ENCODE assay signal across 6 cellular contexts in genomic region chr5:176591667-176592066, GRCh38. TPM values are rescaled to one million over a fixed set of nuclear protein-coding genes. Genes with fewer than 3 reads are reported as not detected.
A peak's percentile ranks its signal among the peaks of the same experiment; 100 is the strongest.
DNase-seq lines count a peak whose midpoint lies in the region; ATAC-seq, FAIRE-seq and TF ChIP-seq lines count a peak whose summit lies in the region.
"Not testable (repeated sequence)": the region's sequence is repeated elsewhere in the genome, so short reads cannot be mapped to it uniquely, and the experiment has no call there.
"Had no signal": no experiment of that assay in that cellular context is flagged by ENCODE, and none has a peak within 500 bp of the region (broad histone marks: within the 10 kb centered on the region; RNA-seq: fewer than 3 reads in every experiment).

No MANE protein-coding gene starts in this region.

- not testable (repeated sequence) for DNase-seq in K562 (ENCODE audit: extremely low read depth in 1 of 4, low spot score in 3 of 4); kidney

- not testable (repeated sequence) for H3K4me1 ChIP-seq in HEK293 (ENCODE audit: control insufficient read depth, insufficient read depth, low read length); kidney (ENCODE audit: control insufficient read depth in 1 of 2, insufficient read depth in 1 of 2, low read depth in 1 of 2, low read length in 2 of 2)
- H3K4me1 ChIP-seq in K562 (replicated peaks in 1 of 2; ENCODE audit: control insufficient read depth in 2 of 2, insufficient read depth in 2 of 2, low read length in 2 of 2), result peaks cover 0 to 15% of the 10 kb centered on the region in 2 experiments; a peak in 1 of 5 replicates

- not testable (repeated sequence) for H3K4me2 ChIP-seq in K562 (ENCODE audit: insufficient read depth, low read length)

- CTCF ChIA-PET in HEK293 (lab: Yijun Ruan, JAX); K562 (lab: Yijun Ruan, JAX; ENCODE audit: low intra/inter-chr PET ratio): not testable (repeated sequence)

- not testable (repeated sequence) for TF ChIP-seq RAD21 in K562 (CRISPR knock-in tag; conservative IDR thresholded peaks at IDR 0.05 in 1 of 2, IDR thresholded peaks at IDR 0.05 in 1 of 2)

- peaks cover 6 to 27% of the 10 kb centered on the region in 2 experiments; a peak in 4 of 5 replicates for H3K27me3 ChIP-seq in K562 (ENCODE audit: control insufficient read depth in 2 of 2, insufficient read depth in 2 of 2, low read length in 2 of 2)

- not testable (repeated sequence) for H3K9me1 ChIP-seq in K562 (ENCODE audit: control insufficient read depth, insufficient read depth, low read length)

- H2AFZ ChIP-seq in K562 (ENCODE audit: low read depth, low read length), result not testable (repeated sequence)

- in situ Hi-C loops in K562 (cut with MboI), result loop anchor here (25.0 kb wide), 1 partner anchor 854 kb away; no protein-coding TSS in a partner anchor

- H4K20me1 ChIP-seq in K562 (replicated peaks; ENCODE audit: control insufficient read depth, insufficient read depth, low read length), result not testable (repeated sequence)

- peak; percentile 29 for FAIRE-seq in K562 (lab: Jason Lieb, UNC)
- FAIRE-seq in kidney (lab: Jason Lieb, UNC), result peak; percentile 84

- not testable (repeated sequence) for H3K36me3 ChIP-seq in HEK293 (ENCODE audit: control insufficient read depth in 2 of 2, insufficient read depth in 1 of 2, low read length in 2 of 2); K562 (ENCODE audit: control insufficient read depth, insufficient read depth, low read length); kidney (ENCODE audit: control insufficient read depth in 1 of 2, insufficient read depth in 2 of 2, low read length in 2 of 2)

- not testable (repeated sequence) for H3K79me2 ChIP-seq in K562 (ENCODE audit: control insufficient read depth, insufficient read depth, low read length)

- WGBS in K562 (ENCODE audit: insufficient coverage, low coverage, missing lambda C conversion rate), result 6% methylated on average over 2 of the region's 2 CpGs

- H3K9ac ChIP-seq in K562 (ENCODE audit: insufficient read depth in 1 of 2, low read depth in 2 of 2, low read length in 2 of 2); kidney (ENCODE audit: low read length in 2 of 2): not testable (repeated sequence)

- intact Hi-C loops in K562 (cut with micrococcal nuclease); kidney (cut with DNase I): not testable (repeated sequence)

- H3K9me3 ChIP-seq in HEK293 (ENCODE audit: control insufficient read depth, insufficient read depth, low read depth, low read length); K562 (replicated peaks; ENCODE audit: control insufficient read depth, insufficient read depth, low read depth, low read length); kidney (ENCODE audit: control insufficient read depth in 1 of 2, low read length in 2 of 2): not testable (repeated sequence)

- TF ChIP-seq POLR2A in K562 (conservative IDR thresholded peaks at IDR 0.05), result not testable (repeated sequence)

- BruUV-seq in K562 (replicated peaks; lab: Mats Ljungman, UMichigan), result not testable (repeated sequence)

- POLR2A ChIA-PET in HEK293 (lab: Yijun Ruan, JAX); K562 (lab: Yijun Ruan, JAX): not testable (repeated sequence)

- TF ChIP-seq EP300 in K562 (IDR thresholded peaks at IDR 0.05; ENCODE audit: low read length), result not testable (repeated sequence)

- TF ChIP-seq CTCF in HEK293 (tag by site-specific recombination; IDR thresholded peaks at IDR 0.05); K562 (IDR thresholded peaks at IDR 0.05 in 2 of 3, conservative IDR thresholded peaks at IDR 0.05 in 1 of 3; ENCODE audit: insufficient read depth in 2 of 3, low read depth in 1 of 3, low read length in 3 of 3); kidney (IDR thresholded peaks at IDR 0.05; ENCODE audit: borderline replicate concordance, extremely low read depth, insufficient read depth): not testable (repeated sequence)

- not testable (repeated sequence) for H3K4me3 ChIP-seq in HEK293 (ENCODE audit: low read depth, low read length); K562; kidney (ENCODE audit: low read length in 2 of 2)

- H3K27ac ChIP-seq in HEK293 (ENCODE audit: extremely low read depth, low read depth, low read length); K562 (ENCODE audit: extremely low read depth, low read depth, low read length); kidney (ENCODE audit: low read depth in 2 of 2, low read length in 2 of 2): not testable (repeated sequence)

- not testable (repeated sequence) for ATAC-seq in K562

RNA-seq across cellular contexts. Expression of gene GPRIN1, which starts 18.3 kb away (rescaled TPM):
- 4.6 and 13.9 TPM in 2 replicates for total RNA-seq in K562 (2011; cell fraction: chromatin; rRNA removed; ENCODE audit: low replicate concordance)
- total RNA-seq in K562 (2011; cell fraction: nucleolus; rRNA removed), result 5.5 and 8.2 TPM in 2 replicates
- total RNA-seq in K562 (2011; cell fraction: nucleoplasm; rRNA removed), result 3.7 and 4.8 TPM in 2 replicates
- total RNA-seq in K562 (2014; rRNA removed), result 8.8 and 10.4 TPM in 2 replicates
- total RNA-seq in K562 (2014; rRNA removed; fragmentation: Illumina TruSeq; extraction: Trizol), result 3.9 and 4.6 TPM in 2 replicates
- total RNA-seq in K562 (2015; rRNA removed; fragmentation: Illumina TruSeq; extraction: Trizol), result 4.4 and 4.7 TPM in 2 replicates
- total RNA-seq in K562 (2021), result 10.7 and 11.6 TPM in 2 replicates
- polyA plus RNA-seq in K562 (2011; rRNA removed), result 3.3 and 4.0 TPM in 2 replicates
- polyA plus RNA-seq in K562 (2011; cell fraction: cytosol; rRNA removed), result 1.5 and 6.8 TPM in 2 replicates
- 1.5 and 3.7 TPM in 2 replicates for polyA plus RNA-seq in K562 (2011; cell fraction: nucleus; rRNA removed)
- 3.5 and 4.6 TPM in 2 replicates for polyA plus RNA-seq in K562 (2012)
- polyA plus RNA-seq in K562 (2014; fragmentation: Illumina TruSeq; extraction: Trizol), result 4.8 and 6.3 TPM in 2 replicates
- under 1 TPM; 0.15 to 0.22 TPM for polyA plus RNA-seq in K562 (2014; fragmentation: Nextera tagmentation; extraction: Ambion mirVana)
- polyA plus RNA-seq in K562 (2014; rRNA removed), result 5.1 and 5.8 TPM in 2 replicates
- 3.8 and 5.3 TPM in 2 replicates for polyA minus RNA-seq in K562 (2011; rRNA and poly(A)+ RNA removed)
- 6.5 and 7.2 TPM in 2 replicates for polyA minus RNA-seq in K562 (2011; cell fraction: cytosol; rRNA and poly(A)+ RNA removed)
- polyA minus RNA-seq in K562 (2011; cell fraction: nucleus; rRNA and poly(A)+ RNA removed), result 2.0 and 2.7 TPM in 2 replicates
- total RNA-seq in kidney, result 1.3 TPM
- 0.45 TPM for polyA plus RNA-seq in kidney (ENCODE audit: insufficient read depth, low read depth, low replicate concordance)

RNA-seq across cellular contexts. Expression of gene SNCB, which starts 38.7 kb away (rescaled TPM):
- total RNA-seq in K562 (2011; cell fraction: chromatin; rRNA removed; ENCODE audit: low replicate concordance), result not detected in 2 replicates
- not detected in 2 replicates for total RNA-seq in K562 (2011; cell fraction: nucleolus; rRNA removed)
- total RNA-seq in K562 (2011; cell fraction: nucleoplasm; rRNA removed), result not detected in 2 replicates
- total RNA-seq in K562 (2014; rRNA removed), result 0.29 TPM in 1 of 2 replicates, not detected in the other
- total RNA-seq in K562 (2014; rRNA removed; fragmentation: Illumina TruSeq; extraction: Trizol), result not detected in 2 replicates
- total RNA-seq in K562 (2015; rRNA removed; fragmentation: Illumina TruSeq; extraction: Trizol), result not detected in 2 replicates
- total RNA-seq in K562 (2021), result not detected in 2 replicates
- 0.11 TPM in 1 of 2 replicates, not detected in the other for polyA plus RNA-seq in K562 (2011; rRNA removed)
- polyA plus RNA-seq in K562 (2011; cell fraction: cytosol; rRNA removed), result 0.13 TPM in 1 of 2 replicates, not detected in the other
- polyA plus RNA-seq in K562 (2011; cell fraction: nucleus; rRNA removed), result 0.11 TPM in 2 replicates
- not detected in 2 replicates for polyA plus RNA-seq in K562 (2012)
- polyA plus RNA-seq in K562 (2014; fragmentation: Illumina TruSeq; extraction: Trizol), result not detected in 2 replicates
- polyA plus RNA-seq in K562 (2014; fragmentation: Nextera tagmentation; extraction: Ambion mirVana), result not detected
- not detected in 2 replicates for polyA plus RNA-seq in K562 (2014; rRNA removed)
- polyA minus RNA-seq in K562 (2011; rRNA and poly(A)+ RNA removed), result not detected in 2 replicates
- not detected in 2 replicates for polyA minus RNA-seq in K562 (2011; cell fraction: cytosol; rRNA and poly(A)+ RNA removed)
- not detected in 2 replicates for polyA minus RNA-seq in K562 (2011; cell fraction: nucleus; rRNA and poly(A)+ RNA removed)
- total RNA-seq in kidney, result not detected
- polyA plus RNA-seq in kidney (ENCODE audit: insufficient read depth, low read depth, low replicate concordance), result not detected
- total RNA-seq: A673, Peyer's patch, SJCRH30 had no signal

RNA-seq across cellular contexts. Expression of gene EIF4E1B, which starts 38.8 kb away (rescaled TPM):
- total RNA-seq in K562 (2011; cell fraction: chromatin; rRNA removed; ENCODE audit: low replicate concordance), result not detected in 2 replicates
- not detected in 2 replicates for total RNA-seq in K562 (2011; cell fraction: nucleolus; rRNA removed)
- not detected in 2 replicates for total RNA-seq in K562 (2011; cell fraction: nucleoplasm; rRNA removed)
- not detected in 2 replicates for total RNA-seq in K562 (2014; rRNA removed)
- total RNA-seq in K562 (2014; rRNA removed; fragmentation: Illumina TruSeq; extraction: Trizol), result not detected in 2 replicates
- total RNA-seq in K562 (2015; rRNA removed; fragmentation: Illumina TruSeq; extraction: Trizol), result not detected in 2 replicates
- total RNA-seq in K562 (2021), result not detected in 2 replicates
- polyA plus RNA-seq in K562 (2011; rRNA removed), result 0.04 TPM in 1 of 2 replicates, not detected in the other
- not detected in 2 replicates for polyA plus RNA-seq in K562 (2011; cell fraction: cytosol; rRNA removed)
- polyA plus RNA-seq in K562 (2011; cell fraction: nucleus; rRNA removed), result 0.20 TPM in 1 of 2 replicates, not detected in the other
- polyA plus RNA-seq in K562 (2012), result not detected in 2 replicates
- not detected in 2 replicates for polyA plus RNA-seq in K562 (2014; fragmentation: Illumina TruSeq; extraction: Trizol)
- not detected for polyA plus RNA-seq in K562 (2014; fragmentation: Nextera tagmentation; extraction: Ambion mirVana)
- polyA plus RNA-seq in K562 (2014; rRNA removed), result not detected in 2 replicates
- polyA minus RNA-seq in K562 (2011; rRNA and poly(A)+ RNA removed), result not detected in 2 replicates
- not detected in 2 replicates for polyA minus RNA-seq in K562 (2011; cell fraction: cytosol; rRNA and poly(A)+ RNA removed)
- polyA minus RNA-seq in K562 (2011; cell fraction: nucleus; rRNA and poly(A)+ RNA removed), result not detected in 2 replicates
- total RNA-seq in kidney, result not detected
- not detected for polyA plus RNA-seq in kidney (ENCODE audit: insufficient read depth, low read depth, low replicate concordance)
- total RNA-seq: A673, Peyer's patch, SJCRH30 had no signal

RNA-seq across cellular contexts. Expression of gene CDHR2, which starts 42.5 kb away (rescaled TPM):
- 1.0 TPM in 1 of 2 replicates, not detected in the other for total RNA-seq in K562 (2011; cell fraction: chromatin; rRNA removed; ENCODE audit: low replicate concordance)
- 0.13 and 0.17 TPM in 2 replicates for total RNA-seq in K562 (2011; cell fraction: nucleolus; rRNA removed)
- total RNA-seq in K562 (2011; cell fraction: nucleoplasm; rRNA removed), result 0.15 TPM in 1 of 2 replicates, not detected in the other
- 0.04 and 0.09 TPM in 2 replicates for total RNA-seq in K562 (2014; rRNA removed)
- 0.10 and 0.18 TPM in 2 replicates for total RNA-seq in K562 (2014; rRNA removed; fragmentation: Illumina TruSeq; extraction: Trizol)
- total RNA-seq in K562 (2015; rRNA removed; fragmentation: Illumina TruSeq; extraction: Trizol), result 0.22 and 0.23 TPM in 2 replicates
- 0.36 and 0.62 TPM in 2 replicates for total RNA-seq in K562 (2021)
- 0.01 TPM in 1 of 2 replicates, not detected in the other for polyA plus RNA-seq in K562 (2011; rRNA removed)
- not detected in 2 replicates for polyA plus RNA-seq in K562 (2011; cell fraction: cytosol; rRNA removed)
- polyA plus RNA-seq in K562 (2011; cell fraction: nucleus; rRNA removed), result 0.06 and 0.18 TPM in 2 replicates
- 0.07 and 0.42 TPM in 2 replicates for polyA plus RNA-seq in K562 (2012)
- 0.01 and 0.04 TPM in 2 replicates for polyA plus RNA-seq in K562 (2014; fragmentation: Illumina TruSeq; extraction: Trizol)
- not detected for polyA plus RNA-seq in K562 (2014; fragmentation: Nextera tagmentation; extraction: Ambion mirVana)
- polyA plus RNA-seq in K562 (2014; rRNA removed), result 0.03 TPM in 1 of 2 replicates, not detected in the other
- not detected in 2 replicates for polyA minus RNA-seq in K562 (2011; rRNA and poly(A)+ RNA removed)
- polyA minus RNA-seq in K562 (2011; cell fraction: cytosol; rRNA and poly(A)+ RNA removed), result 0.67 TPM in 1 of 2 replicates, not detected in the other
- polyA minus RNA-seq in K562 (2011; cell fraction: nucleus; rRNA and poly(A)+ RNA removed), result 0.27 and 0.33 TPM in 2 replicates
- 4.2 TPM for total RNA-seq in kidney
- polyA plus RNA-seq in kidney (ENCODE audit: insufficient read depth, low read depth, low replicate concordance), result 8.0 TPM
- total RNA-seq: A673, SJCRH30 had no signal

RNA-seq across cellular contexts. Expression of gene RNF44, which starts 54.5 kb away (rescaled TPM):
- 109 and 250 TPM in 2 replicates for total RNA-seq in K562 (2011; cell fraction: chromatin; rRNA removed; ENCODE audit: low replicate concordance)
- total RNA-seq in K562 (2011; cell fraction: nucleolus; rRNA removed), result 141 and 156 TPM in 2 replicates
- total RNA-seq in K562 (2011; cell fraction: nucleoplasm; rRNA removed), result 127 and 128 TPM in 2 replicates
- total RNA-seq in K562 (2014; rRNA removed) (14.8 and 19.7 TPM in 2 replicates), K562 (2014; rRNA removed; fragmentation: Illumina TruSeq; extraction: Trizol) (4.8 and 5.1 TPM in 2 replicates), K562 (2015; rRNA removed; fragmentation: Illumina TruSeq; extraction: Trizol) (7.2 and 7.5 TPM in 2 replicates), K562 (2021) (64.0 and 82.6 TPM in 2 replicates), kidney (61.8 TPM)
- polyA plus RNA-seq in K562 (2011; rRNA removed) (7.4 and 25.6 TPM in 2 replicates), K562 (2014; fragmentation: Illumina TruSeq; extraction: Trizol) (20.5 and 39.3 TPM in 2 replicates), K562 (2014; fragmentation: Nextera tagmentation; extraction: Ambion mirVana) (1 to 10 TPM; 1.6 to 2.5 TPM), K562 (2014; rRNA removed) (40.1 and 51.0 TPM in 2 replicates), kidney (ENCODE audit: insufficient read depth, low read depth, low replicate concordance) (12.5 TPM)
- 9.9 and 13.1 TPM in 2 replicates for polyA plus RNA-seq in K562 (2011; cell fraction: cytosol; rRNA removed)
- polyA plus RNA-seq in K562 (2011; cell fraction: nucleus; rRNA removed), result 196 and 219 TPM in 2 replicates
- 33.9 and 73.5 TPM in 2 replicates for polyA plus RNA-seq in K562 (2012)
- 2.8 and 3.0 TPM in 2 replicates for polyA minus RNA-seq in K562 (2011; rRNA and poly(A)+ RNA removed)
- 17.2 and 25.7 TPM in 2 replicates for polyA minus RNA-seq in K562 (2011; cell fraction: cytosol; rRNA and poly(A)+ RNA removed)
- polyA minus RNA-seq in K562 (2011; cell fraction: nucleus; rRNA and poly(A)+ RNA removed), result 40.7 and 48.8 TPM in 2 replicates
